ENCODE assay signal across 32 cellular contexts in genomic region chrX:1407035-1407434, GRCh38.
"Had no signal": no experiment of that assay in that cellular context is flagged by ENCODE, and none has a peak within 500 bp of the region (broad histone marks: within the 10 kb centered on the region; RNA-seq: fewer than 3 reads in every experiment).

No MANE protein-coding gene starts in this region.

- DNase-seq: activated B cell treated with CpG ODN at 0.5 μM for 24 hours; activated CD4-positive, alpha-beta memory T cell treated with anti-CD3 and anti-CD28 coated beads for 36 hours; activated CD4-positive, alpha-beta T cell treated with anti-CD3 and anti-CD28 coated beads for 4 hours; activated CD4-positive, alpha-beta T cell treated with anti-CD3 and anti-CD28 coated beads, Interleukin-2, amount 10 ng/mL, durations not matched to agents 24 days and 14 days; activated CD4-positive, alpha-beta T cell treated with anti-CD3 and anti-CD28 coated beads, Interleukin-2, amount 50 U/mL, for 1 hour; activated CD4-positive, alpha-beta T cell treated with anti-CD3 and anti-CD28 coated beads, Interleukin-2, amount 50 U/mL, for 4 hours; activated CD4-positive, CD25-positive, alpha-beta regulatory T cell treated with anti-CD3 and anti-CD28 coated beads, Interleukin-2, amount 50 U/mL, for 72 hours; activated CD8-positive, alpha-beta memory T cell treated with anti-CD3 and anti-CD28 coated beads, Interleukin-2, amount 50 U/mL, for 4 hours; activated CD8-positive, alpha-beta T cell treated with anti-CD3 and anti-CD28 coated beads for 36 hours; activated effector memory CD4-positive, alpha-beta T cell treated with anti-CD3 and anti-CD28 coated beads, Interleukin-2, amount 50 U/mL, for 16 hours; activated gamma-delta T cell treated with Interleukin-2 at 50 U/mL for 16 hours; activated naive CD4-positive, alpha-beta T cell; activated naive CD4-positive, alpha-beta T cell treated with anti-CD3 and anti-CD28 coated beads for 36 hours; activated naive CD4-positive, alpha-beta T cell treated with anti-CD3 and anti-CD28 coated beads, Interleukin-2, amount 50 U/mL, for 16 hours; activated naive CD8-positive, alpha-beta T cell treated with anti-CD3 and anti-CD28 coated beads for 36 hours; activated T-cell treated with anti-CD3 and anti-CD28 coated beads for 4 hours; activated T-cell treated with anti-CD3 and anti-CD28 coated beads, Interleukin-2, amount 50 U/mL, for 1 hour; activated T-cell treated with anti-CD3 and anti-CD28 coated beads, Interleukin-2, amount 50 U/mL, for 4 hours; activated T-cell treated with anti-CD3 and anti-CD28 coated beads, Interleukin-2, amount 50 U/mL, for 72 hours; adrenal gland; amniotic stem cell; body of pancreas; brain microvascular endothelial cell; central memory CD4-positive, alpha-beta T cell; T-helper 9 cell had no signal

- H3K27me3 ChIP-seq: adrenal gland, body of pancreas, brain microvascular endothelial cell, breast epithelium had no signal

- H3K27ac ChIP-seq: adrenal gland, body of pancreas, brain microvascular endothelial cell, breast epithelium, VCaP had no signal

- H3K4me3 ChIP-seq: adrenal gland, body of pancreas, breast epithelium had no signal

- ATAC-seq: activated CD8-positive, alpha-beta T cell treated with anti-CD3 and anti-CD28 coated beads for 36 hours; activated naive CD4-positive, alpha-beta T cell treated with anti-CD3 and anti-CD28 coated beads, Interleukin-2, amount 50 U/mL, for 72 hours; activated T-cell treated with anti-CD3 and anti-CD28 coated beads, Interleukin-2, amount 50 U/mL, for 4 hours; activated T-cell treated with anti-CD3 and anti-CD28 coated beads, Interleukin-2, amount 50 U/mL, for 72 hours; activated T-helper 17 cell treated with anti-CD3 and anti-CD28 coated beads, Interleukin-2, amount 50 U/mL, for 72 hours; body of pancreas had no signal

- H3K4me1 ChIP-seq: adrenal gland, body of pancreas, breast epithelium had no signal

- H3K9me3 ChIP-seq: adrenal gland, body of pancreas, breast epithelium had no signal

- FAIRE-seq: astrocyte, colon, TTC549 had no signal
